ENCODE assay signal across 25 cellular contexts in genomic region chr2:232506713-232507112, GRCh38. TPM values are rescaled to one million over a fixed set of nuclear protein-coding genes. Genes with fewer than 3 reads are reported as not detected.
DNase-seq lines count a peak whose midpoint lies in the region; ATAC-seq, FAIRE-seq and TF ChIP-seq lines count a peak whose summit lies in the region.
"Had no signal": no experiment of that assay in that cellular context is flagged by ENCODE, and none has a peak within 500 bp of the region (broad histone marks: within the 10 kb centered on the region; RNA-seq: fewer than 3 reads in every experiment).

No MANE protein-coding gene starts in this region.

- no peak overlapping the region for H3K4me3 ChIP-seq in H1 (ENCODE audit: extremely low read depth in 1 of 4, insufficient read depth in 2 of 4, low read depth in 3 of 4, low read length in 4 of 4)
- H3K4me3 ChIP-seq in ovary = no peak overlapping the region
- H3K4me3 ChIP-seq: GM23248, SJSA1 had no signal

- no peak for ATAC-seq in GM18867 (IDR thresholded peaks at IDR 0.05; ENCODE audit: unreplicated experiment)
- ATAC-seq: CD8-positive, alpha-beta T cell; Right ventricle myocardium inferior had no signal

- H2AK5ac ChIP-seq in H1 (ENCODE audit: low read depth, low read length) = no peak overlapping the region

- no peak overlapping the region for H2BK120ac ChIP-seq in H1 (replicated peaks; ENCODE audit: low read depth, low read length)

- H3K4me2 ChIP-seq in H1 (ENCODE audit: insufficient read depth in 1 of 2, low read depth in 2 of 2, low read length in 2 of 2) = 0 out of 4 replicates have a peak overlapping the region, but pooled peaks of 1 of the 2 experiments have one; percentile 30
- H3K4me2 ChIP-seq: KMS-11 had no signal

- TF ChIP-seq POLR2A in H1 (IDR thresholded peaks at IDR 0.05; ENCODE audit: control extremely low read depth in 1 of 2, low read depth in 2 of 2, low read length in 2 of 2) (no peak), ovary (IDR thresholded peaks at IDR 0.05) (no peak)

- TF ChIP-seq CTCF in H1 (IDR thresholded peaks at IDR 0.05; ENCODE audit: control extremely low read depth in 1 of 3, insufficient read depth in 1 of 3, low read depth in 1 of 3, low read length in 3 of 3) = no peak
- no peak for TF ChIP-seq CTCF in ovary (IDR thresholded peaks at IDR 0.05)

- H3K79me2 ChIP-seq in H1 (ENCODE audit: control insufficient read depth in 1 of 2, insufficient read depth in 2 of 2, low read length in 2 of 2) = no peaks in the 10 kb centered on the region

- no peak for TF ChIP-seq EP300 in H1 (IDR thresholded peaks at IDR 0.05; ENCODE audit: borderline replicate concordance in 1 of 2, low read depth in 2 of 2, low read length in 2 of 2)
- TF ChIP-seq EP300 in ovary (IDR thresholded peaks at IDR 0.05) = no peak

- H3K27ac ChIP-seq in H1 (ENCODE audit: low read depth, low read length) = no peak overlapping the region
- H3K27ac ChIP-seq in ovary = no peak overlapping the region
- H3K27ac ChIP-seq: 22Rv1, GM23248, KMS-11, SJSA1 had no signal

- H2BK15ac ChIP-seq in H1 (ENCODE audit: low read length) = no peak overlapping the region

- no peaks in the 10 kb centered on the region for H3K79me1 ChIP-seq in H1 (ENCODE audit: low read depth, low read length)

- DNase-seq in NCI-H82 (lab: John Stamatoyannopoulos, UW) (peak; percentile 41), NCI-H82 treated with DMSO at 0.1 percent for 48 hours (lab: John Stamatoyannopoulos, UW; ENCODE audit: unreplicated experiment) (no peak), H1 (ENCODE audit: low read depth in 1 of 2, low spot score in 2 of 2) (no peak), ovary (peak in 4 of 5 donors; percentile 38 to 67 (median 55)), SW480 (ENCODE audit: low spot score) (no peak)
- DNase-seq: C1 segment of cervical spinal cord; Calu3; CD8-positive, alpha-beta T cell; DMS153; GM23248; HCEC 1CT; NCI-H1092 treated with DMSO at 0.1 percent for 48 hours; NCI-H1436 treated with DMSO at 0.1 percent for 48 hours; NCI-H1930; NCI-H510A; OCI-M1 had no signal

- H3K4me1 ChIP-seq in H1 (replicated peaks in 1 of 4; ENCODE audit: control insufficient read depth in 3 of 4, insufficient read depth in 4 of 4, low read length in 3 of 4) (peaks cover 0 to 23% (median 15%) of the 10 kb centered on the region in 4 experiments; a peak in 6 of 7 replicates), ovary (ENCODE audit: insufficient read depth) (peaks cover 8% of the 10 kb centered on the region)
- H3K4me1 ChIP-seq: SJSA1 had no signal

- POLR2A ChIA-PET in H1 (lab: Charles Lee; ENCODE audit: partially characterized antibody) = interaction anchor here (0.8 kb wide), 1 partner anchor 12 kb away, joined by 3 read pairs; no protein-coding TSS in a partner anchor

- intact Hi-C loops in ovary (cut with DNase I) = no loop called here

- WGBS in H1 (ENCODE audit: extremely low coverage in 1 of 2, insufficient coverage in 1 of 2, insufficient read length in 1 of 2, insufficient replicate concordance in 2 of 2, low coverage in 1 of 2, low lambda C conversion rate in 2 of 2, missing lambda C conversion rate in 1 of 2), 2 experiments = 81% methylated on average over 4 of the region's 4 CpGs; no CpG with 5 or more reads in 1 of the 2 experiments
- 71 to 79% (median 72%) methylated on average over 4 of the region's 4 CpGs for WGBS in ovary, 3 donors

- H3K27me3 ChIP-seq in H1 (replicated peaks in 1 of 4; ENCODE audit: control insufficient read depth in 3 of 4, extremely low read depth in 1 of 4, insufficient read depth in 3 of 4, low read length in 3 of 4) = peaks cover 15 to 42% (median 41%) of the 10 kb centered on the region in 4 experiments
- no peaks in the 10 kb centered on the region for H3K27me3 ChIP-seq in ovary

- H4K91ac ChIP-seq in H1 (replicated peaks; ENCODE audit: insufficient read length, low read length) = no peak overlapping the region

- H4K5ac ChIP-seq in H1 (ENCODE audit: insufficient read length, low read depth, low read length) = no peak overlapping the region

- no peak overlapping the region for H4K8ac ChIP-seq in H1 (ENCODE audit: extremely low read depth, insufficient read depth, low read length)

- H4K20me1 ChIP-seq in H1 (replicated peaks in 1 of 2; ENCODE audit: control insufficient read depth in 1 of 2, insufficient read depth in 2 of 2, low read length in 2 of 2) = peaks cover 0 to 2% of the 10 kb centered on the region in 2 experiments

- peaks cover 12% of the 10 kb centered on the region for H3K23me2 ChIP-seq in H1 (ENCODE audit: low read depth, low read length)

- peak overlapping the region; percentile 13; the same call in 1 of the 2 replicates for H3K18ac ChIP-seq in H1 (ENCODE audit: extremely low read depth, low read length)

- H3K4ac ChIP-seq in H1 (replicated peaks; ENCODE audit: insufficient read length, low read depth, low read length) = no peak overlapping the region

- no peak overlapping the region for H3K14ac ChIP-seq in H1 (ENCODE audit: insufficient read length)

- H3K36me3 ChIP-seq in H1 (ENCODE audit: control insufficient read depth in 2 of 4, insufficient read depth in 4 of 4, low read length in 3 of 4) = no peaks in the 10 kb centered on the region
- H3K36me3 ChIP-seq in ovary = no peaks in the 10 kb centered on the region
- H3K36me3 ChIP-seq: SJSA1 had no signal

- no peak overlapping the region for H2AFZ ChIP-seq in H1 (ENCODE audit: low read length)
- H2AFZ ChIP-seq: GM23248 had no signal

- no peak for FAIRE-seq in H1 (lab: Jason Lieb, UNC)
- FAIRE-seq: GM12891, RCC 7860 had no signal

- no peak overlapping the region for H3K23ac ChIP-seq in H1 (ENCODE audit: insufficient read length)

- H3K56ac ChIP-seq in H1 (replicated peaks; ENCODE audit: insufficient read length, low read depth, low read length) = no peak overlapping the region

- no peak overlapping the region; the same call in 1 of the 2 replicates for H2BK12ac ChIP-seq in H1 (ENCODE audit: low read depth, low read length)

- H3K9ac ChIP-seq in H1 (replicated peaks in 1 of 4; ENCODE audit: extremely low read depth in 1 of 4, low read depth in 3 of 4, low read length in 3 of 4) = no peak overlapping the region
- H3K9ac ChIP-seq: GM23248, KMS-11 had no signal

- CTCF ChIA-PET in H1 (lab: Charles Lee; ENCODE audit: partially characterized antibody) = interaction anchor here (0.8 to 10.8 kb wide), 7 partner anchors 13 to 171 kb away, joined by 3 to 176 read pairs (median 5); partner anchors contain the start of genes CHRND, ECEL1 and PRSS56

- TF ChIP-seq RAD21 in H1 (IDR thresholded peaks at IDR 0.05 in 1 of 2, conservative IDR thresholded peaks at IDR 0.05 in 1 of 2; ENCODE audit: low read depth in 2 of 2, low read length in 2 of 2) = no peak

- H2BK20ac ChIP-seq in H1 (ENCODE audit: low read length) = no peak overlapping the region

- H2BK5ac ChIP-seq in H1 (ENCODE audit: low read depth, low read length) = no peak overlapping the region

- H3K9me3 ChIP-seq in H1 (ENCODE audit: insufficient read depth in 2 of 2, low read depth in 1 of 2, low read length in 1 of 2) (no peaks in the 10 kb centered on the region), ovary (no peaks in the 10 kb centered on the region)
- H3K9me3 ChIP-seq: SJSA1 had no signal

RNA-seq across cellular contexts. Expression of gene PRSS56, which starts 13.5 kb away (rescaled TPM):
- total RNA-seq in H1 (2021; fragmentation: NEBNext Ultra II Directional; extraction: Animal tissue kit (Norgen Biotek cat#: 25700)) = not detected in 2 replicates
- polyA plus RNA-seq in H1 (2011; rRNA removed) = 0.03 and 0.11 TPM in 2 replicates
- polyA plus RNA-seq in H1 (2011; cell fraction: cytosol; rRNA removed) = 0.09 TPM
- 0.14 TPM for polyA plus RNA-seq in H1 (2011; cell fraction: nucleus; rRNA removed)
- polyA plus RNA-seq in H1 (2012, experiment 1 of 2) = 0.17 TPM in 1 of 4 replicates, not detected in the others
- polyA plus RNA-seq in H1 (2012, experiment 2 of 2) = not detected
- polyA plus RNA-seq in H1 (2013, experiment 1 of 2) = not detected
- not detected for polyA plus RNA-seq in H1 (2013, experiment 2 of 2)
- polyA minus RNA-seq in H1 (2011; rRNA and poly(A)+ RNA removed) = not detected in 2 replicates
- polyA minus RNA-seq in H1 (2011; cell fraction: cytosol; rRNA and poly(A)+ RNA removed) = not detected
- polyA minus RNA-seq in H1 (2011; cell fraction: nucleus; rRNA and poly(A)+ RNA removed) = not detected
- total RNA-seq in ovary = under 1 TPM in 2 of 7 donors, not detected in 5; 0.27 to 0.35 TPM
- polyA plus RNA-seq in ovary = not detected
- total RNA-seq: Calu3; CD8-positive, alpha-beta T cell; G401; GM23248; HT1080; SJSA1 had no signal
- polyA plus RNA-seq: GM23248 had no signal

RNA-seq across cellular contexts. Expression of gene ECEL1, which starts 19.1 kb away (rescaled TPM):
- 6.5 and 7.7 TPM in 2 replicates for total RNA-seq in H1 (2021; fragmentation: NEBNext Ultra II Directional; extraction: Animal tissue kit (Norgen Biotek cat#: 25700))
- polyA plus RNA-seq in H1 (2011; rRNA removed) (20.2 and 27.9 TPM in 2 replicates), ovary (10 to 100 TPM in 1 of 2 donors, 1 to 10 TPM in 1; 2.4 to 41.9 TPM)
- 18.1 TPM for polyA plus RNA-seq in H1 (2011; cell fraction: cytosol; rRNA removed)
- polyA plus RNA-seq in H1 (2011; cell fraction: nucleus; rRNA removed) = 86.7 TPM
- 5.2 to 12.4 TPM (median 10.2 TPM) in 4 replicates for polyA plus RNA-seq in H1 (2012, experiment 1 of 2)
- 9.9 TPM for polyA plus RNA-seq in H1 (2012, experiment 2 of 2)
- polyA plus RNA-seq in H1 (2013, experiment 1 of 2) = 8.7 TPM
- polyA plus RNA-seq in H1 (2013, experiment 2 of 2) = 7.6 TPM
- 7.0 and 9.2 TPM in 2 replicates for polyA minus RNA-seq in H1 (2011; rRNA and poly(A)+ RNA removed)
- polyA minus RNA-seq in H1 (2011; cell fraction: cytosol; rRNA and poly(A)+ RNA removed) = 7.3 TPM
- 11.7 TPM for polyA minus RNA-seq in H1 (2011; cell fraction: nucleus; rRNA and poly(A)+ RNA removed)
- 100 to 1,000 TPM in 2 of 7 donors, 10 to 100 TPM in 5; 34.8 to 251 (median 48.8) TPM for total RNA-seq in ovary
- total RNA-seq: Calu3; CD8-positive, alpha-beta T cell; HT1080; Right ventricle myocardium inferior; SJSA1 had no signal
- polyA plus RNA-seq: GM23248 had no signal

RNA-seq across cellular contexts. Expression of gene CHRND, which starts 19.2 kb away (rescaled TPM):
- not detected in 2 replicates for total RNA-seq in H1 (2021; fragmentation: NEBNext Ultra II Directional; extraction: Animal tissue kit (Norgen Biotek cat#: 25700))
- polyA plus RNA-seq in H1 (2011; rRNA removed) = 0.11 and 0.24 TPM in 2 replicates
- polyA plus RNA-seq in H1 (2011; cell fraction: cytosol; rRNA removed) = 0.21 TPM
- polyA plus RNA-seq in H1 (2011; cell fraction: nucleus; rRNA removed) = 0.40 TPM
- polyA plus RNA-seq in H1 (2012, experiment 1 of 2) = 0.09 to 0.27 TPM (median 0.13 TPM) in 3 of 4 replicates, not detected in the other
- polyA plus RNA-seq in H1 (2012, experiment 2 of 2) = 0.35 TPM
- polyA plus RNA-seq in H1 (2013, experiment 1 of 2) = 0.12 TPM
- 0.11 TPM for polyA plus RNA-seq in H1 (2013, experiment 2 of 2)
- polyA minus RNA-seq in H1 (2011; rRNA and poly(A)+ RNA removed) = 0.06 TPM in 1 of 2 replicates, not detected in the other
- polyA minus RNA-seq in H1 (2011; cell fraction: cytosol; rRNA and poly(A)+ RNA removed) = not detected
- polyA minus RNA-seq in H1 (2011; cell fraction: nucleus; rRNA and poly(A)+ RNA removed) = not detected
- total RNA-seq in ovary = under 1 TPM in 2 of 7 donors, not detected in 5; 0.28 to 0.40 TPM
- polyA plus RNA-seq in ovary = not detected
- total RNA-seq: Calu3; CD8-positive, alpha-beta T cell; G401; GM23248; HT1080; Right ventricle myocardium inferior; SJSA1 had no signal
- polyA plus RNA-seq: GM23248 had no signal

RNA-seq across cellular contexts. Expression of gene CHRNG, which starts 32.8 kb away (rescaled TPM):
- total RNA-seq in H1 (2021; fragmentation: NEBNext Ultra II Directional; extraction: Animal tissue kit (Norgen Biotek cat#: 25700)) = not detected in 2 replicates
- 0.05 TPM in 2 replicates for polyA plus RNA-seq in H1 (2011; rRNA removed)
- 0.08 TPM for polyA plus RNA-seq in H1 (2011; cell fraction: cytosol; rRNA removed)
- 0.14 TPM for polyA plus RNA-seq in H1 (2011; cell fraction: nucleus; rRNA removed)
- 0.09 to 0.12 TPM in 2 of 4 replicates, not detected in the others for polyA plus RNA-seq in H1 (2012, experiment 1 of 2)
- not detected for polyA plus RNA-seq in H1 (2012, experiment 2 of 2)
- polyA plus RNA-seq in H1 (2013, experiment 1 of 2) = 0.02 TPM
- not detected for polyA plus RNA-seq in H1 (2013, experiment 2 of 2)
- polyA minus RNA-seq in H1 (2011; rRNA and poly(A)+ RNA removed) = not detected in 2 replicates
- polyA minus RNA-seq in H1 (2011; cell fraction: cytosol; rRNA and poly(A)+ RNA removed) = not detected
- not detected for polyA minus RNA-seq in H1 (2011; cell fraction: nucleus; rRNA and poly(A)+ RNA removed)
- total RNA-seq in ovary = not detected
- polyA plus RNA-seq in ovary = not detected
- total RNA-seq: Calu3; CD8-positive, alpha-beta T cell; G401; GM23248; HT1080; Right ventricle myocardium inferior; SJSA1 had no signal
- polyA plus RNA-seq: GM23248 had no signal

RNA-seq across cellular contexts. Expression of gene TIGD1, which starts 43.6 kb away (rescaled TPM):
- total RNA-seq in H1 (2021; fragmentation: NEBNext Ultra II Directional; extraction: Animal tissue kit (Norgen Biotek cat#: 25700)) = 7.9 and 8.3 TPM in 2 replicates
- polyA plus RNA-seq in H1 (2011; rRNA removed) (4.2 and 4.7 TPM in 2 replicates), ovary (1 to 10 TPM; 5.1 to 6.6 TPM)
- 6.3 TPM for polyA plus RNA-seq in H1 (2011; cell fraction: cytosol; rRNA removed)
- 7.5 TPM for polyA plus RNA-seq in H1 (2011; cell fraction: nucleus; rRNA removed)
- polyA plus RNA-seq in H1 (2012, experiment 1 of 2) = 4.8 to 7.0 TPM (median 5.5 TPM) in 4 replicates
- polyA plus RNA-seq in H1 (2012, experiment 2 of 2) = 1.2 TPM
- 8.7 TPM for polyA plus RNA-seq in H1 (2013, experiment 1 of 2)
- 7.2 TPM for polyA plus RNA-seq in H1 (2013, experiment 2 of 2)
- 5.9 and 6.4 TPM in 2 replicates for polyA minus RNA-seq in H1 (2011; rRNA and poly(A)+ RNA removed)
- 4.4 TPM for polyA minus RNA-seq in H1 (2011; cell fraction: cytosol; rRNA and poly(A)+ RNA removed)
- polyA minus RNA-seq in H1 (2011; cell fraction: nucleus; rRNA and poly(A)+ RNA removed) = 25.9 TPM
- total RNA-seq in ovary = 1 to 10 TPM; 4.3 to 9.7 (median 7.6) TPM

Comparison
In these comparisons a context has a peak if more than half of its experiments do, and no peak if none do; other contexts are left out.
1. DNase-seq: peak in NCI-H82 (single experiment) and ovary (4 of 5); none in NCI-H82 treated with DMSO at 0.1 percent for 48 hours (single experiment), H1 (0 of 2) and SW480 (single experiment).